ENCODE assay signal across 9 cellular contexts in genomic region chr13:88979465-88980180, GRCh38.
A peak's percentile ranks its signal among the peaks of the same experiment; 100 is the strongest.
DNase-seq lines count a peak whose midpoint lies in the region; ATAC-seq and TF ChIP-seq lines count a peak whose summit lies in the region.
"Had no signal": no experiment of that assay in that cellular context is flagged by ENCODE, and none has a peak within 500 bp of the region (broad histone marks: within the 10 kb centered on the region; RNA-seq: fewer than 3 reads in every experiment).

No MANE protein-coding gene starts in this region.

- H3K4me3 ChIP-seq in left lung, result no peak overlapping the region
- H3K4me3 ChIP-seq in effector memory CD4-positive, alpha-beta T cell (ENCODE audit: insufficient read depth, low read depth, low read length, poor library complexity, severe bottlenecking), result no peak overlapping the region
- H3K4me3 ChIP-seq: SJCRH30 had no signal

- DNase-seq in GDM1 (lab: John Stamatoyannopoulos, UW), result peak; percentile 62
- DNase-seq in HCEC 1CT, result peak; percentile 42
- DNase-seq in SK-MEL-5 (ENCODE audit: low read depth, low spot score), result peak; percentile 13
- no peak for DNase-seq in left lung
- DNase-seq in effector memory CD4-positive, alpha-beta T cell, result no peak
- no peak for DNase-seq in T-helper 2 cell treated with Interferon-gamma antibody and Interleukin-4, amounts not matched to agents 5 μg/mL and 100 μg/mL, for 36 hours (ENCODE audit: low spot score)
- no peak for DNase-seq in endothelial cell (ENCODE audit: low spot score)
- DNase-seq: SJCRH30 had no signal

- H3K4me3 Mint-ChIP-seq in T-helper 2 cell treated with Interferon-gamma antibody and Interleukin-4, amounts not matched to agents 5 μg/mL and 100 μg/mL, for 36 hours, result no peak overlapping the region
- no peak overlapping the region for H3K4me3 Mint-ChIP-seq in endothelial cell (ENCODE audit: unreplicated experiment)

- no peaks in the 10 kb centered on the region for H3K27me3 Mint-ChIP-seq in T-helper 2 cell treated with Interferon-gamma antibody and Interleukin-4, amounts not matched to agents 5 μg/mL and 100 μg/mL, for 36 hours (ENCODE audit: low read depth)
- H3K27me3 Mint-ChIP-seq in endothelial cell (ENCODE audit: unreplicated experiment), result no peaks in the 10 kb centered on the region

- no peaks in the 10 kb centered on the region for H3K9me3 Mint-ChIP-seq in T-helper 2 cell treated with Interferon-gamma antibody and Interleukin-4, amounts not matched to agents 5 μg/mL and 100 μg/mL, for 36 hours
- no peaks in the 10 kb centered on the region for H3K9me3 Mint-ChIP-seq in endothelial cell (ENCODE audit: unreplicated experiment)

- H3K36me3 Mint-ChIP-seq in T-helper 2 cell treated with Interferon-gamma antibody and Interleukin-4, amounts not matched to agents 5 μg/mL and 100 μg/mL, for 36 hours (ENCODE audit: low read depth), result no peaks in the 10 kb centered on the region
- no peaks in the 10 kb centered on the region for H3K36me3 Mint-ChIP-seq in endothelial cell (ENCODE audit: low read depth, unreplicated experiment)

- no peaks in the 10 kb centered on the region for H3K4me1 Mint-ChIP-seq in T-helper 2 cell treated with Interferon-gamma antibody and Interleukin-4, amounts not matched to agents 5 μg/mL and 100 μg/mL, for 36 hours (ENCODE audit: low read depth)
- no peaks in the 10 kb centered on the region for H3K4me1 Mint-ChIP-seq in endothelial cell (ENCODE audit: unreplicated experiment)

- ATAC-seq in left lung (peak; percentile 75), GM21360 (IDR thresholded peaks at IDR 0.05; ENCODE audit: unreplicated experiment) (no peak)

- TF ChIP-seq CTCF in left lung (IDR thresholded peaks at IDR 0.05) (peak in 1 of 2 donors; percentile 10), endothelial cell (IDR thresholded peaks at IDR 0.05; ENCODE audit: unreplicated experiment) (no peak)

- in situ Hi-C loops in SK-MEL-5 (cut with HindIII; ENCODE audit: low pct_unique_long_range_greater_than_20kb, low sequenced_read_pairs), result no loop called here

- no peak overlapping the region for H3K27ac ChIP-seq in left lung
- no peak overlapping the region for H3K27ac ChIP-seq in effector memory CD4-positive, alpha-beta T cell (ENCODE audit: insufficient read depth, low read length, poor library complexity, severe bottlenecking)
- H3K27ac ChIP-seq: SJCRH30 had no signal

- no peaks in the 10 kb centered on the region for H3K9me3 ChIP-seq in left lung
- no peaks in the 10 kb centered on the region for H3K9me3 ChIP-seq in effector memory CD4-positive, alpha-beta T cell (ENCODE audit: control insufficient read depth, low read length)
- H3K9me3 ChIP-seq: SJCRH30 had no signal

- H3K36me3 ChIP-seq in left lung, result no peaks in the 10 kb centered on the region
- H3K36me3 ChIP-seq in effector memory CD4-positive, alpha-beta T cell (ENCODE audit: control insufficient read depth, insufficient read depth, low read length), result no peaks in the 10 kb centered on the region
- H3K36me3 ChIP-seq: SJCRH30 had no signal

- no peaks in the 10 kb centered on the region for H3K27me3 ChIP-seq in left lung
- H3K27me3 ChIP-seq in effector memory CD4-positive, alpha-beta T cell (replicated peaks; ENCODE audit: control insufficient read depth, insufficient read depth, low read length, poor library complexity, severe bottlenecking), result no peaks in the 10 kb centered on the region
- H3K27me3 ChIP-seq: SJCRH30 had no signal

- H3K4me1 ChIP-seq in left lung, result no peaks in the 10 kb centered on the region
- no peaks in the 10 kb centered on the region for H3K4me1 ChIP-seq in effector memory CD4-positive, alpha-beta T cell (ENCODE audit: control insufficient read depth, insufficient read depth, low read length, poor library complexity, severe bottlenecking)
- H3K4me1 ChIP-seq: SJCRH30 had no signal

- H3K27ac Mint-ChIP-seq in T-helper 2 cell treated with Interferon-gamma antibody and Interleukin-4, amounts not matched to agents 5 μg/mL and 100 μg/mL, for 36 hours, result no peak overlapping the region
- H3K27ac Mint-ChIP-seq in endothelial cell (ENCODE audit: unreplicated experiment), result no peak overlapping the region

- intact Hi-C loops in left lung (cut with DNase I), result no loop called here

Comparison
In these comparisons a context has a peak if more than half of its experiments do, and no peak if none do; other contexts are left out.
1. DNase-seq: peak in GDM1 (single experiment), HCEC 1CT (single experiment) and SK-MEL-5 (single experiment); none in left lung (0 of 2), effector memory CD4-positive, alpha-beta T cell (0 of 3), T-helper 2 cell treated with Interferon-gamma antibody and Interleukin-4, amounts not matched to agents 5 μg/mL and 100 μg/mL, for 36 hours (single experiment) and endothelial cell (single experiment).